ENCODE assay signal across 8 cellular contexts in genomic region chr19:32041681-32042292, GRCh38.
DNase-seq lines count a peak whose midpoint lies in the region; ATAC-seq and TF ChIP-seq lines count a peak whose summit lies in the region.

No MANE protein-coding gene starts in this region.

- peak overlapping the region in 8 of 10 donors; percentile 9 to 53 (median 28) for H3K4me3 Mint-ChIP-seq in naive thymus-derived CD8-positive, alpha-beta T cell

- H3K27me3 ChIP-seq in PC-9 (ENCODE audit: insufficient read depth, low read depth) (peaks cover 92% of the 10 kb centered on the region), esophagus muscularis mucosa (peaks cover 0 to 31% (median 2%) of the 10 kb centered on the region in 4 donors)

- H3K4me1 ChIP-seq in PC-9 (replicated peaks; ENCODE audit: insufficient read depth), result no peaks in the 10 kb centered on the region
- peaks cover 0 to 35% (median 26%) of the 10 kb centered on the region in 4 donors for H3K4me1 ChIP-seq in esophagus muscularis mucosa

- H3K4me1 Mint-ChIP-seq in naive thymus-derived CD8-positive, alpha-beta T cell, result peaks cover 0 to 6% (median under 1%) of the 10 kb centered on the region in 4 donors

- intact Hi-C loops in PC-9 (cut with micrococcal nuclease; ENCODE audit: unreplicated experiment) (no loop called here), esophagus muscularis mucosa (cut with DNase I) (loop anchor here (5.0 kb wide), 2 partner anchors 324 to 1354 kb away; no protein-coding TSS in a partner anchor)

- H2AFZ ChIP-seq in PC-9, result no peak overlapping the region

- 1% methylated on average over 23 of the region's 23 CpGs for WGBS in esophagus muscularis mucosa

- POLR2A ChIA-PET in PC-9 (lab: Charles Lee; ENCODE audit: unreplicated experiment), result no interaction called here
- POLR2A ChIA-PET in naive thymus-derived CD8-positive, alpha-beta T cell (lab: Charles Lee), result no interaction called here

- no peaks in the 10 kb centered on the region for H3K9me2 ChIP-seq in PC-9 (ENCODE audit: insufficient read depth)

- H3K79me2 ChIP-seq in PC-9 (ENCODE audit: low read depth), result no peaks in the 10 kb centered on the region

- BruUV-seq in PC-9 (replicated peaks; lab: Mats Ljungman, UMichigan), result no TSS peak

- no peaks in the 10 kb centered on the region for H3K9me3 Mint-ChIP-seq in naive thymus-derived CD8-positive, alpha-beta T cell

- H3K9me3 ChIP-seq in PC-9 (ENCODE audit: insufficient read depth, low read depth), result no peaks in the 10 kb centered on the region
- no peaks in the 10 kb centered on the region for H3K9me3 ChIP-seq in esophagus muscularis mucosa

- no peaks in the 10 kb centered on the region for H3K36me3 ChIP-seq in PC-9 (ENCODE audit: low read depth)
- no peaks in the 10 kb centered on the region for H3K36me3 ChIP-seq in esophagus muscularis mucosa

- H3K4me2 ChIP-seq in PC-9, result no peak overlapping the region

- no peak for ATAC-seq in naive thymus-derived CD8-positive, alpha-beta T cell

- CTCF ChIA-PET in PC-9 (lab: Charles Lee), result no interaction called here

- DNase-seq in DMS 273 (lab: John Stamatoyannopoulos, UW; ENCODE audit: unreplicated experiment) (peak; percentile 54), DMS 273 treated with DMSO at 0.1 percent for 48 hours (lab: John Stamatoyannopoulos, UW) (no peak), PC-9 (no peak), esophagus muscularis mucosa (ENCODE audit: extremely low spot score) (no peak), GM20000 (ENCODE audit: low spot score) (no peak)
- peak in 1 of 10 donors; percentile 4 for DNase-seq in naive thymus-derived CD8-positive, alpha-beta T cell
- DNase-seq in effector CD8-positive, alpha-beta T cell (lab: John Stamatoyannopoulos, UW), result no peak
- DNase-seq in activated effector memory CD4-positive, alpha-beta T cell treated with Interleukin-2 at 50 U/mL for 16 hours, result no peak

- TF ChIP-seq EP300 in esophagus muscularis mucosa (IDR thresholded peaks at IDR 0.05), result no peak

- no peak overlapping the region for H3K27ac ChIP-seq in PC-9
- no peak overlapping the region for H3K27ac ChIP-seq in esophagus muscularis mucosa (replicated peaks in 1 of 4)

- H4K20me1 ChIP-seq in PC-9 (ENCODE audit: insufficient read depth), result no peaks in the 10 kb centered on the region

- no peak for TF ChIP-seq POLR2A in esophagus muscularis mucosa (IDR thresholded peaks at IDR 0.05; ENCODE audit: low read depth)

- no peaks in the 10 kb centered on the region for H3K36me3 Mint-ChIP-seq in naive thymus-derived CD8-positive, alpha-beta T cell

- no peak overlapping the region for H3K27ac Mint-ChIP-seq in naive thymus-derived CD8-positive, alpha-beta T cell

- no peak overlapping the region for H3K4me3 ChIP-seq in PC-9
- peak overlapping the region; percentile 29 to 47 (median 32) for H3K4me3 ChIP-seq in esophagus muscularis mucosa

- H3F3A ChIP-seq in PC-9 (ENCODE audit: insufficient read depth, low read depth), result no peaks in the 10 kb centered on the region

- TF ChIP-seq CTCF in PC-9 (conservative IDR thresholded peaks at IDR 0.05), result peak; percentile 36; the same call in 1 of the 2 replicates
- TF ChIP-seq CTCF in esophagus muscularis mucosa (IDR thresholded peaks at IDR 0.05), result peak; percentile 69 to 89 (median 81)
- no peak for TF ChIP-seq CTCF in GM20000 (IDR thresholded peaks at IDR 0.05; ENCODE audit: extremely low read depth, missing control alignments)

- peaks cover 20 to 55% (median 38%) of the 10 kb centered on the region in 5 donors for H3K27me3 Mint-ChIP-seq in naive thymus-derived CD8-positive, alpha-beta T cell
